Comparison of ENCODE assay signal across 6 cellular contexts in genomic region chr1:196074182-196074581, GRCh38.
"Had no signal": no experiment of that assay in that cellular context is flagged by ENCODE, and none has a peak within 500 bp of the region (broad histone marks: within the 10 kb centered on the region; RNA-seq: fewer than 3 reads in every experiment).

No MANE protein-coding gene starts in this region.

- DNase-seq: IMR-90, KBM-7, KG1 had no signal

- FAIRE-seq: HepG2, HTR-8/SVneo had no signal

- H3K27ac ChIP-seq: HL-60 had no signal

- ATAC-seq: HepG2 had no signal
